ENCODE assay signal across 1 cellular context in the genomic region with DNA sequence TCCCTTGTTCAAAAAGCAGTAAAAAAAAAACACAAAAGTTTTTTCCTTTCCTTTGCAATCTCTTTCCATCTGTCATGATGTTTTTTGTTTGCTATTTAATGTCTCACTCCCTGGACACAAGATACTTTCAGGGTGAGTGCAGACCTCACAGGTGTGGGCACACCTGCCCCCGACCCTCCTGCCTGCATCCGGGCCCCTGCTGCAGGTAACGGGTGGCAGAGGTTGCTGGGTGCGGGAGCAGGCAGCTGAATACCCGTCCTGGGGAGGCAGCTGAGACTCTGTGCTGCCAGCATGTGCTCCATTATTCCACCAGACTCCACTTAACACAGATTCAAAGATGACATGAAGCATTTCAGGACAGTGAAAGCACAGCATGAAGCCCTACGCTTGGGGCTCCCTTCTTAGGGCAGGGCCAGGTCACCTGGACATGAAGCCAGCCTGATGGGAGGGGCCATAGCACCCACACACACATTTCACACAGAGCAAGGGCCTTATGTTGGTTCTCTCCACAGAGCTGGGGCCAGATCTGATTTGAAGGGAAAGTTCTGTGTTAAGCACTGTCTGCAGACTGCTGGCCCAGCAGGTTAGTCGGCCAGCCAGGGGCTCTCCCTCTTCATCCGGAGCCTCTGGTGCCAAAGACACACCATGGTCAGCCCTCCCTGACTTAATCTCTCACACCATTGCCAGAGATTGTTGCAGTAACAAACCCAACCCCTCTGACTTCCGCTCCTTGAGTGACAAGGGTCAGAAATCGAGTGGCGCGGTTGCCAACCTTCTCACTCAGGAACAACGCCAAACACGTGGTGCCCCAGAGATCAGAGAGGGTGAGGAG.
TF ChIP-seq lines count a peak whose summit lies in the region.

No MANE protein-coding gene starts in this region.

TF ChIP-seq in GM23338, 12 proteins besides CTCF, POLR2A, EP300 and RAD21 (continued from another document):
- TF ChIP-seq, protein P1, sequence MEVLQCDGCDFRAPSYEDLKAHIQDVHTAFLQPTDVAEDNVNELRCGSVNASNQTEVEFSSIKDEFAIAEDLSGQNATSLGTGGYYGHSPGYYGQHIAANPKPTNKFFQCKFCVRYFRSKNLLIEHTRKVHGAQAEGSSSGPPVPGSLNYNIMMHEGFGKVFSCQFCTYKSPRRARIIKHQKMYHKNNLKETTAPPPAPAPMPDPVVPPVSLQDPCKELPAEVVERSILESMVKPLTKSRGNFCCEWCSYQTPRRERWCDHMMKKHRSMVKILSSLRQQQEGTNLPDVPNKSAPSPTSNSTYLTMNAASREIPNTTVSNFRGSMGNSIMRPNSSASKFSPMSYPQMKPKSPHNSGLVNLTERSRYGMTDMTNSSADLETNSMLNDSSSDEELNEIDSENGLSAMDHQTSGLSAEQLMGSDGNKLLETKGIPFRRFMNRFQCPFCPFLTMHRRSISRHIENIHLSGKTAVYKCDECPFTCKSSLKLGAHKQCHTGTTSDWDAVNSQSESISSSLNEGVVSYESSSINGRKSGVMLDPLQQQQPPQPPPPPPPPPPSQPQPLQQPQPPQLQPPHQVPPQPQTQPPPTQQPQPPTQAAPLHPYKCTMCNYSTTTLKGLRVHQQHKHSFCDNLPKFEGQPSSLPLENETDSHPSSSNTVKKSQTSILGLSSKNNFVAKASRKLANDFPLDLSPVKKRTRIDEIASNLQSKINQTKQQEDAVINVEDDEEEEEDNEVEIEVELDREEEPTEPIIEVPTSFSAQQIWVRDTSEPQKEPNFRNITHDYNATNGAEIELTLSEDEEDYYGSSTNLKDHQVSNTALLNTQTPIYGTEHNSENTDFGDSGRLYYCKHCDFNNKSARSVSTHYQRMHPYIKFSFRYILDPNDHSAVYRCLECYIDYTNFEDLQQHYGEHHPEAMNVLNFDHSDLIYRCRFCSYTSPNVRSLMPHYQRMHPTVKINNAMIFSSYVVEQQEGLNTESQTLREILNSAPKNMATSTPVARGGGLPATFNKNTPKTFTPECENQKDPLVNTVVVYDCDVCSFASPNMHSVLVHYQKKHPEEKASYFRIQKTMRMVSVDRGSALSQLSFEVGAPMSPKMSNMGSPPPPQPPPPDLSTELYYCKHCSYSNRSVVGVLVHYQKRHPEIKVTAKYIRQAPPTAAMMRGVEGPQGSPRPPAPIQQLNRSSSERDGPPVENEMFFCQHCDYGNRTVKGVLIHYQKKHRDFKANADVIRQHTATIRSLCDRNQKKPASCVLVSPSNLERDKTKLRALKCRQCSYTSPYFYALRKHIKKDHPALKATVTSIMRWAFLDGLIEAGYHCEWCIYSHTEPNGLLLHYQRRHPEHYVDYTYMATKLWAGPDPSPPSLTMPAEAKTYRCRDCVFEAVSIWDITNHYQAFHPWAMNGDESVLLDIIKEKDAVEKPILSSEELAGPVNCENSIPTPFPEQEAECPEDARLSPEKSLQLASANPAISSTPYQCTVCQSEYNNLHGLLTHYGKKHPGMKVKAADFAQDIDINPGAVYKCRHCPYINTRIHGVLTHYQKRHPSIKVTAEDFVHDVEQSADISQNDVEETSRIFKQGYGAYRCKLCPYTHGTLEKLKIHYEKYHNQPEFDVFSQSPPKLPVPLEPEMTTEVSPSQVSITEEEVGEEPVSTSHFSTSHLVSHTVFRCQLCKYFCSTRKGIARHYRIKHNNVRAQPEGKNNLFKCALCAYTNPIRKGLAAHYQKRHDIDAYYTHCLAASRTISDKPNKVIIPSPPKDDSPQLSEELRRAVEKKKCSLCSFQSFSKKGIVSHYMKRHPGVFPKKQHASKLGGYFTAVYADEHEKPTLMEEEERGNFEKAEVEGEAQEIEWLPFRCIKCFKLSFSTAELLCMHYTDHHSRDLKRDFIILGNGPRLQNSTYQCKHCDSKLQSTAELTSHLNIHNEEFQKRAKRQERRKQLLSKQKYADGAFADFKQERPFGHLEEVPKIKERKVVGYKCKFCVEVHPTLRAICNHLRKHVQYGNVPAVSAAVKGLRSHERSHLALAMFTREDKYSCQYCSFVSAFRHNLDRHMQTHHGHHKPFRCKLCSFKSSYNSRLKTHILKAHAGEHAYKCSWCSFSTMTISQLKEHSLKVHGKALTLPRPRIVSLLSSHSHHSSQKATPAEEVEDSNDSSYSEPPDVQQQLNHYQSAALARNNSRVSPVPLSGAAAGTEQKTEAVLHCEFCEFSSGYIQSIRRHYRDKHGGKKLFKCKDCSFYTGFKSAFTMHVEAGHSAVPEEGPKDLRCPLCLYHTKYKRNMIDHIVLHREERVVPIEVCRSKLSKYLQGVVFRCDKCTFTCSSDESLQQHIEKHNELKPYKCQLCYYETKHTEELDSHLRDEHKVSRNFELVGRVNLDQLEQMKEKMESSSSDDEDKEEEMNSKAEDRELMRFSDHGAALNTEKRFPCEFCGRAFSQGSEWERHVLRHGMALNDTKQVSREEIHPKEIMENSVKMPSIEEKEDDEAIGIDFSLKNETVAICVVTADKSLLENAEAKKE (CRISPR knock-in tag; IDR thresholded peaks at IDR 0.05): no peak
- TF ChIP-seq JUNB (IDR thresholded peaks at IDR 0.05; ENCODE audit: unreplicated experiment): no peak
